In genomic region chr11:116976941-116977570, GRCh38 we compare ENCODE assay signal across 16 cellular contexts.
DNase-seq lines count a peak whose midpoint lies in the region; TF ChIP-seq lines count a peak whose summit lies in the region.
"Had no signal": no experiment of that assay in that cellular context is flagged by ENCODE, and none has a peak within 500 bp of the region (broad histone marks: within the 10 kb centered on the region; RNA-seq: fewer than 3 reads in every experiment).

No MANE protein-coding gene starts in this region.

- peak overlapping the region; percentile 80 for H3K27ac Mint-ChIP-seq in osteocyte (ENCODE audit: unreplicated experiment)
- H3K27ac Mint-ChIP-seq: activated CD8-positive, alpha-beta T cell treated with anti-CD3 and anti-CD28 coated beads, Interleukin-2, amount 10 ng/mL, durations not matched to agents 7 days and 5 days; activated naive CD8-positive, alpha-beta T cell treated with anti-CD3 and anti-CD28 coated beads for 36 hours had no signal

- no peak for TF ChIP-seq POLR2A in esophagus squamous epithelium (IDR thresholded peaks at IDR 0.05)

- in situ Hi-C loops in G401 (cut with HindIII; ENCODE audit: low sequenced_read_pairs): no loop called here

- peaks cover 33% of the 10 kb centered on the region; the same call in 1 of the 2 replicates for H3K79me2 ChIP-seq in OCI-LY7 (ENCODE audit: insufficient read depth, low read depth, low read length)

- TF ChIP-seq CTCF in fibroblast of the aortic adventitia (IDR thresholded peaks at IDR 0.05; ENCODE audit: insufficient read depth, low read length) (no peak), osteocyte (IDR thresholded peaks at IDR 0.05) (no peak), esophagus squamous epithelium (IDR thresholded peaks at IDR 0.05) (no peak), OCI-LY7 (conservative IDR thresholded peaks at IDR 0.05; ENCODE audit: low read length) (no peak)

- CTCF ChIA-PET in OCI-LY7 (lab: Charles Lee; ENCODE audit: unreplicated experiment): no interaction called here

- POLR2A ChIA-PET in OCI-LY7 (lab: Charles Lee): interaction anchor here (0.7 to 7.8 kb wide), 5 partner anchors 10 to 19 kb away, joined by 3 to 73 read pairs (median 4); no protein-coding TSS in a partner anchor

- H3K27me3 Mint-ChIP-seq in osteocyte (ENCODE audit: unreplicated experiment): no peaks in the 10 kb centered on the region
- H3K27me3 Mint-ChIP-seq: activated naive CD8-positive, alpha-beta T cell treated with anti-CD3 and anti-CD28 coated beads for 36 hours had no signal

- H2AFZ ChIP-seq in OCI-LY7 (ENCODE audit: low read length): no peak overlapping the region

- H3K4me3 ChIP-seq in fibroblast of the aortic adventitia (ENCODE audit: low read depth, low read length): no peak overlapping the region
- H3K4me3 ChIP-seq in esophagus squamous epithelium: no peak overlapping the region
- H3K4me3 ChIP-seq in OCI-LY7 (ENCODE audit: low read depth, low read length, poor library complexity, severe bottlenecking): no peak overlapping the region

- BruUV-seq in OCI-LY7 (replicated peaks; lab: Mats Ljungman, UMichigan): no TSS peak

- H3K9me3 ChIP-seq in esophagus squamous epithelium (no peaks in the 10 kb centered on the region), OCI-LY7 (ENCODE audit: low read length) (no peaks in the 10 kb centered on the region)

- no peaks in the 10 kb centered on the region for H3K9me3 Mint-ChIP-seq in osteocyte (ENCODE audit: unreplicated experiment)
- H3K9me3 Mint-ChIP-seq: activated naive CD8-positive, alpha-beta T cell treated with anti-CD3 and anti-CD28 coated beads for 36 hours had no signal

- peaks cover 2% of the 10 kb centered on the region for H3K36me3 Mint-ChIP-seq in osteocyte (ENCODE audit: unreplicated experiment)

- peaks cover 10% of the 10 kb centered on the region for H4K20me1 ChIP-seq in OCI-LY7 (ENCODE audit: insufficient read depth, low read length)

- peaks cover 24% of the 10 kb centered on the region for H3K4me1 Mint-ChIP-seq in osteocyte (ENCODE audit: unreplicated experiment)

- intact Hi-C loops in esophagus squamous epithelium (cut with DNase I) (no loop called here), OCI-LY7 (cut with micrococcal nuclease; ENCODE audit: unreplicated experiment) (no loop called here)

- H3K4me1 ChIP-seq in esophagus squamous epithelium (peaks cover 0 to 27% (median 7%) of the 10 kb centered on the region in 3 donors), OCI-LY7 (ENCODE audit: insufficient read depth, low read length, poor library complexity, severe bottlenecking) (peaks cover 26% of the 10 kb centered on the region)

- H3K4me2 ChIP-seq in OCI-LY7 (ENCODE audit: low read length): no peak overlapping the region

- peak; percentile 50 for DNase-seq in G401 (ENCODE audit: low spot score)
- DNase-seq in astrocyte of the hippocampus (ENCODE audit: low read depth, low spot score): peak; percentile 44
- DNase-seq in fibroblast of the aortic adventitia (ENCODE audit: low read depth): peak; percentile 53
- no peak for DNase-seq in osteocyte (ENCODE audit: extremely low spot score, unreplicated experiment)
- no peak for DNase-seq in esophagus squamous epithelium (lab: John Stamatoyannopoulos, UW)
- DNase-seq in dedifferentiated amniotic fluid mesenchymal stem cell (ENCODE audit: extremely low spot score): no peak
- DNase-seq in stimulated activated naive CD4-positive, alpha-beta T cell (lab: John Stamatoyannopoulos, UW): no peak
- DNase-seq in OCI-LY7 (ENCODE audit: low spot score): no peak
- DNase-seq: activated CD8-positive, alpha-beta T cell treated with anti-CD3 and anti-CD28 coated beads, Interleukin-2, amount 10 ng/mL, durations not matched to agents 7 days and 5 days; activated naive CD8-positive, alpha-beta T cell treated with anti-CD3 and anti-CD28 coated beads for 36 hours; central memory CD4-positive, alpha-beta T cell; mammary epithelial cell; MM.1S; NCI-H1694 treated with DMSO at 0.1 percent for 48 hours; Right ventricle myocardium superior had no signal

- no peaks in the 10 kb centered on the region for H3K27me3 ChIP-seq in esophagus squamous epithelium

- H3K9me2 ChIP-seq in OCI-LY7 (ENCODE audit: insufficient read depth, low read length): no peaks in the 10 kb centered on the region

- WGBS in esophagus squamous epithelium, 2 donors: 60 to 64% methylated on average over 5 of the region's 5 CpGs

- H3K36me3 ChIP-seq in esophagus squamous epithelium: no peaks in the 10 kb centered on the region
- no peaks in the 10 kb centered on the region for H3K36me3 ChIP-seq in OCI-LY7 (ENCODE audit: insufficient read depth, low read length)

- no peak overlapping the region for H3K4me3 Mint-ChIP-seq in osteocyte (ENCODE audit: unreplicated experiment)
- H3K4me3 Mint-ChIP-seq: activated CD8-positive, alpha-beta T cell treated with anti-CD3 and anti-CD28 coated beads, Interleukin-2, amount 10 ng/mL, durations not matched to agents 7 days and 5 days; activated naive CD8-positive, alpha-beta T cell treated with anti-CD3 and anti-CD28 coated beads for 36 hours had no signal

- H3K27ac ChIP-seq in esophagus squamous epithelium (no peak overlapping the region), OCI-LY7 (ENCODE audit: low read depth, low read length, poor library complexity, severe bottlenecking) (no peak overlapping the region)
- H3K27ac ChIP-seq: VCaP had no signal

Comparison
In these comparisons a context has a peak if more than half of its experiments do, and no peak if none do; other contexts are left out.
1. DNase-seq: peak in G401 (single experiment), astrocyte of the hippocampus (single experiment) and fibroblast of the aortic adventitia (single experiment); none in osteocyte (single experiment), esophagus squamous epithelium (single experiment), dedifferentiated amniotic fluid mesenchymal stem cell (single experiment), stimulated activated naive CD4-positive, alpha-beta T cell (0 of 6) and OCI-LY7 (single experiment).